Comparison of ENCODE assay signal across 11 cellular contexts in the genomic region with DNA sequence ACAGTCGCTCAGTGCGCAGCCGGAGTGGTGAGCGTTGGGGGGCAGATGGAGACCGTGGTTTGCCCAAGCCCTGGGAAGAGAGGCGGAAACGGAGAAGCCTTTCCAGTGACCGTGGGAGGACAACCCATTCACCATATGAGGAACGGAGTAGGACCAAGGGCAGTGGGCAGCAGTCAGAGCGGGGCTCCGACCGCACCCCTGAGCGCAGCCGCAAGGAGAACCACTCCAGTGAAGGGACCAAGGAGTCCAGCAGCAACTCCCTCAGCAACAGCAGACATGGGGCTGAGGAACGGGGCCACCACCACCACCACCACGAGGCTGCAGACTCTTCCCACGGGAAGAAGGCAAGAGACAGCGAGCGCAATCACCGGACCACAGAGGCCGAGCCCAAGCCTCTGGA. TPM values are rescaled to one million over a fixed set of nuclear protein-coding genes. Genes with fewer than 3 reads are reported as not detected.
DNase-seq lines count a peak whose midpoint lies in the region; ATAC-seq and TF ChIP-seq lines count a peak whose summit lies in the region.
"Had no signal": no experiment of that assay in that cellular context is flagged by ENCODE, and none has a peak within 500 bp of the region (broad histone marks: within the 10 kb centered on the region; RNA-seq: fewer than 3 reads in every experiment).

No MANE protein-coding gene starts in this region.

- H3K9me3 Mint-ChIP-seq in glutamatergic neuron (ENCODE audit: unreplicated experiment), result peaks cover 12% of the 10 kb centered on the region
- H3K9me3 Mint-ChIP-seq in stimulated activated naive B cell treated with anti-CD40 and anti-IgM and Interleukin-4, amounts not matched to agents 10 μg/mL and 1 μg/mL and 100 μg/mL, for 72 hours, result no peaks in the 10 kb centered on the region

- DNase-seq in left ventricle myocardium inferior, result no peak
- DNase-seq in right cardiac atrium, result no peak
- no peak for DNase-seq in glutamatergic neuron
- no peak for DNase-seq in stimulated activated naive B cell treated with anti-CD40 and anti-IgM and Interleukin-4, amounts not matched to agents 10 μg/mL and 1 μg/mL and 100 μg/mL, for 72 hours
- DNase-seq in NCI-H526 treated with DMSO at 0.1 percent for 48 hours (lab: John Stamatoyannopoulos, UW), result no peak
- DNase-seq in stimulated activated CD4-positive, alpha-beta T cell treated with anti-CD3 and anti-CD28 coated beads, Interleukin-2, amount 100 ng/mL, for 48 hours, result no peak
- no peak for DNase-seq in Peyer's patch
- DNase-seq: Kasumi-1, SHP77 treated with DMSO at 0.1 percent for 48 hours, uterus had no signal

- intact Hi-C loops in left ventricle myocardium inferior (cut with micrococcal nuclease) (no loop called here), right cardiac atrium (cut with DNase I) (loop anchor here in 2 of 4 donors (10.0 kb wide), 2 partner anchors 282 to 292 kb away; a partner anchor contains a TSS)

- ATAC-seq in right cardiac atrium, result no peak
- no peak for ATAC-seq in stimulated activated naive B cell treated with anti-CD40 and anti-IgM and Interleukin-4, amounts not matched to agents 10 μg/mL and 1 μg/mL and 100 μg/mL, for 72 hours (replicated peaks)

- peak overlapping the region; percentile 88 for H3K4me3 Mint-ChIP-seq in glutamatergic neuron (ENCODE audit: unreplicated experiment)
- peak overlapping the region; percentile 40 to 87 for H3K4me3 Mint-ChIP-seq in stimulated activated naive B cell treated with anti-CD40 and anti-IgM and Interleukin-4, amounts not matched to agents 10 μg/mL and 1 μg/mL and 100 μg/mL, for 72 hours

- no peak for TF ChIP-seq POLR2A in Peyer's patch (IDR thresholded peaks at IDR 0.05)

- TF ChIP-seq CTCF in left ventricle myocardium inferior (IDR thresholded peaks at IDR 0.05; ENCODE audit: borderline replicate concordance) (no peak), VCaP (conservative IDR thresholded peaks at IDR 0.05) (no peak), glutamatergic neuron (IDR thresholded peaks at IDR 0.05; ENCODE audit: partially characterized antibody, unreplicated experiment) (no peak), Peyer's patch (IDR thresholded peaks at IDR 0.05) (no peak)

- H3K27ac ChIP-seq in left ventricle myocardium inferior (replicated peaks), result no peak overlapping the region
- H3K27ac ChIP-seq in right cardiac atrium (ENCODE audit: low read length), result no peak overlapping the region
- peak overlapping the region; percentile 94; the same call in 1 of the 2 replicates for H3K27ac ChIP-seq in VCaP
- no peak overlapping the region for H3K27ac ChIP-seq in Peyer's patch
- H3K27ac ChIP-seq: uterus had no signal

- peaks cover 5% of the 10 kb centered on the region for H3K27me3 Mint-ChIP-seq in glutamatergic neuron (ENCODE audit: unreplicated experiment)
- no peaks in the 10 kb centered on the region for H3K27me3 Mint-ChIP-seq in stimulated activated naive B cell treated with anti-CD40 and anti-IgM and Interleukin-4, amounts not matched to agents 10 μg/mL and 1 μg/mL and 100 μg/mL, for 72 hours

- 96% methylated on average over 21 of the region's 21 CpGs for WGBS in right cardiac atrium

- peaks cover 14% of the 10 kb centered on the region for H3K36me3 Mint-ChIP-seq in glutamatergic neuron (ENCODE audit: unreplicated experiment)
- H3K36me3 Mint-ChIP-seq in stimulated activated naive B cell treated with anti-CD40 and anti-IgM and Interleukin-4, amounts not matched to agents 10 μg/mL and 1 μg/mL and 100 μg/mL, for 72 hours, result peaks cover 33 to 59% of the 10 kb centered on the region in 2 donors

- H3K4me1 Mint-ChIP-seq in glutamatergic neuron (ENCODE audit: low read depth, unreplicated experiment), result peaks cover 29% of the 10 kb centered on the region
- H3K4me1 Mint-ChIP-seq in stimulated activated naive B cell treated with anti-CD40 and anti-IgM and Interleukin-4, amounts not matched to agents 10 μg/mL and 1 μg/mL and 100 μg/mL, for 72 hours, result peaks cover 47 to 73% of the 10 kb centered on the region in 2 donors

- H3K36me3 ChIP-seq in left ventricle myocardium inferior, result peaks cover 71% of the 10 kb centered on the region
- peaks cover 0 to 66% (median 0%) of the 10 kb centered on the region in 3 donors for H3K36me3 ChIP-seq in Peyer's patch
- H3K36me3 ChIP-seq: uterus had no signal

- H3K4me1 ChIP-seq in left ventricle myocardium inferior (peaks cover 87% of the 10 kb centered on the region), right cardiac atrium (ENCODE audit: control insufficient read depth, insufficient read depth, low read length) (peaks cover 25% of the 10 kb centered on the region), Peyer's patch (peaks cover 0 to 63% (median 20%) of the 10 kb centered on the region in 4 donors)

- H3K4me3 ChIP-seq in left ventricle myocardium inferior, result peak overlapping the region; percentile 74
- H3K4me3 ChIP-seq in right cardiac atrium (ENCODE audit: low read length), result no peak overlapping the region
- peak overlapping the region in 1 of 4 donors; percentile 95 for H3K4me3 ChIP-seq in Peyer's patch
- H3K4me3 ChIP-seq: uterus had no signal

- peak overlapping the region; percentile 62 for H3K27ac Mint-ChIP-seq in glutamatergic neuron (ENCODE audit: unreplicated experiment)
- H3K27ac Mint-ChIP-seq in stimulated activated naive B cell treated with anti-CD40 and anti-IgM and Interleukin-4, amounts not matched to agents 10 μg/mL and 1 μg/mL and 100 μg/mL, for 72 hours, result peak overlapping the region; percentile 93

- H3K27me3 ChIP-seq in left ventricle myocardium inferior (ENCODE audit: low read depth), result no peaks in the 10 kb centered on the region
- H3K27me3 ChIP-seq in right cardiac atrium (ENCODE audit: control insufficient read depth, insufficient read depth), result no peaks in the 10 kb centered on the region
- no peaks in the 10 kb centered on the region for H3K27me3 ChIP-seq in Peyer's patch
- H3K27me3 ChIP-seq: uterus had no signal

- H3K9me3 ChIP-seq in left ventricle myocardium inferior (replicated peaks) (no peaks in the 10 kb centered on the region), right cardiac atrium (ENCODE audit: control insufficient read depth, low read length) (no peaks in the 10 kb centered on the region), Peyer's patch (no peaks in the 10 kb centered on the region)
- H3K9me3 ChIP-seq: uterus had no signal

RNA-seq across cellular contexts. Expression of a gene that starts 2.0 kb away (rescaled TPM):
- 12.5 TPM for total RNA-seq in left ventricle myocardium inferior
- total RNA-seq in right cardiac atrium, result 10 to 100 TPM; 15.0 to 19.6 (median 15.6) TPM
- 8.7 TPM for polyA plus RNA-seq in right cardiac atrium
- 52.5 TPM for total RNA-seq in glutamatergic neuron (ENCODE audit: unreplicated experiment)
- 10 to 100 TPM; 23.1 to 34.6 (median 27.4) TPM for total RNA-seq in Peyer's patch

RNA-seq across cellular contexts. Expression of a gene that starts 8.0 kb away (rescaled TPM):
- total RNA-seq in left ventricle myocardium inferior, result 48.5 TPM
- total RNA-seq in right cardiac atrium, result 100 to 1,000 TPM in 1 of 4 donors, 10 to 100 TPM in 3; 51.7 to 120 (median 86.9) TPM
- polyA plus RNA-seq in right cardiac atrium, result 49.2 TPM
- 104 TPM for total RNA-seq in glutamatergic neuron (ENCODE audit: unreplicated experiment)
- 10 to 100 TPM; 18.2 to 52.7 (median 26.4) TPM for total RNA-seq in Peyer's patch
